12 cellular contexts compared by ENCODE assay signal in genomic region chr17:79011451-79012147, GRCh38. TPM values are rescaled to one million over a fixed set of nuclear protein-coding genes. Genes with fewer than 3 reads are reported as not detected.
DNase-seq lines count a peak whose midpoint lies in the region; ATAC-seq and TF ChIP-seq lines count a peak whose summit lies in the region.
"Had no signal": no experiment of that assay in that cellular context is flagged by ENCODE, and none has a peak within 500 bp of the region (broad histone marks: within the 10 kb centered on the region; RNA-seq: fewer than 3 reads in every experiment).

No MANE protein-coding gene starts in this region.

- H3K27ac ChIP-seq in left ventricle myocardium inferior (replicated peaks) = no peak overlapping the region
- H3K27ac ChIP-seq: tibial artery had no signal

- intact Hi-C loops in left cardiac atrium (cut with DNase I) = loop anchor here in 1 of 2 donors (10.0 kb wide), 1 partner anchor 383 kb away; no protein-coding TSS in a partner anchor
- intact Hi-C loops in left ventricle myocardium inferior (cut with micrococcal nuclease) = no loop called here

- H3K27me3 Mint-ChIP-seq in brain = no peaks in the 10 kb centered on the region

- H3K9me3 Mint-ChIP-seq in brain = peaks cover 4 to 28% (median 19%) of the 10 kb centered on the region in 5 experiments

- peaks cover 37% of the 10 kb centered on the region for H3K4me1 ChIP-seq in left ventricle myocardium inferior

- no peaks in the 10 kb centered on the region for H3K36me3 ChIP-seq in left ventricle myocardium inferior

- H3K4me3 ChIP-seq in left ventricle myocardium inferior = no peak overlapping the region
- H3K4me3 ChIP-seq: heart right ventricle, tibial artery had no signal

- no peaks in the 10 kb centered on the region for H3K27me3 ChIP-seq in left ventricle myocardium inferior (ENCODE audit: low read depth)
- H3K27me3 ChIP-seq: heart right ventricle, tibial artery had no signal

- no peak for TF ChIP-seq CTCF in left ventricle myocardium inferior (IDR thresholded peaks at IDR 0.05; ENCODE audit: borderline replicate concordance)
- TF ChIP-seq CTCF in brain (conservative IDR thresholded peaks at IDR 0.05) = no peak

- H3K36me3 Mint-ChIP-seq in brain = no peaks in the 10 kb centered on the region

- no peaks in the 10 kb centered on the region for H3K9me3 ChIP-seq in left ventricle myocardium inferior (replicated peaks)
- H3K9me3 ChIP-seq: heart right ventricle, tibial artery had no signal

- ATAC-seq in left cardiac atrium (no peak), HG03521 (IDR thresholded peaks at IDR 0.05; ENCODE audit: unreplicated experiment) (no peak), HG03442 (IDR thresholded peaks at IDR 0.05; ENCODE audit: unreplicated experiment) (no peak)
- ATAC-seq: heart right ventricle had no signal

- peaks cover 40% of the 10 kb centered on the region for H3K4me1 Mint-ChIP-seq in brain

- peak overlapping the region in 4 of 5 experiments; percentile 29 to 94 (median 88) for H3K4me3 Mint-ChIP-seq in brain

- DNase-seq in left cardiac atrium = peak; percentile 16
- DNase-seq in left ventricle myocardium inferior = no peak
- DNase-seq in iris pigment epithelial cell (ENCODE audit: low read depth) = peak; percentile 49
- no peak for DNase-seq in NCI-H187 (lab: John Stamatoyannopoulos, UW)
- DNase-seq in ecto neural progenitor cell (ENCODE audit: low spot score) = no peak
- DNase-seq: activated CD4-positive, alpha-beta T cell treated with anti-CD3 and anti-CD28 coated beads, Interleukin-2, amount 10 ng/mL, durations not matched to agents 24 days and 14 days; NCI-H82 had no signal

- peak overlapping the region in 3 of 5 experiments; percentile 38 to 76 (median 48) for H3K27ac Mint-ChIP-seq in brain

RNA-seq across cellular contexts. Expression of gene CANT1, which starts 2.0 kb away (rescaled TPM):
- total RNA-seq in left cardiac atrium (10 to 100 TPM; 30.5 to 33.3 TPM), left ventricle myocardium inferior (24.2 TPM)
- 64.2 TPM for polyA plus RNA-seq in brain (ENCODE audit: insufficient read depth, low read depth, low replicate concordance)

RNA-seq across cellular contexts. Expression of gene C1QTNF1, which starts 12.4 kb away (rescaled TPM):
- total RNA-seq in left cardiac atrium (100 to 1,000 TPM; 377 to 765 TPM), left ventricle myocardium inferior (146 TPM)
- 16.9 TPM for polyA plus RNA-seq in brain (ENCODE audit: insufficient read depth, low read depth, low replicate concordance)
- total RNA-seq: activated CD4-positive, alpha-beta T cell treated with anti-CD3 and anti-CD28 coated beads, Interleukin-2, amount 10 ng/mL, durations not matched to agents 24 days and 14 days had no signal

RNA-seq across cellular contexts. Expression of gene LGALS3BP, which starts 31.9 kb away (rescaled TPM):
- 100 to 1,000 TPM; 390 to 448 TPM for total RNA-seq in left cardiac atrium
- total RNA-seq in left ventricle myocardium inferior = 585 TPM
- polyA plus RNA-seq in brain (ENCODE audit: insufficient read depth, low read depth, low replicate concordance) = 265 TPM

Comparison
In these comparisons a context has a peak if more than half of its experiments do, and no peak if none do; other contexts are left out.
1. DNase-seq: peak in left cardiac atrium (single experiment) and iris pigment epithelial cell (single experiment); none in left ventricle myocardium inferior (single experiment), NCI-H187 (0 of 2) and ecto neural progenitor cell (single experiment).